8 cellular contexts compared by ENCODE assay signal in the genomic region with DNA sequence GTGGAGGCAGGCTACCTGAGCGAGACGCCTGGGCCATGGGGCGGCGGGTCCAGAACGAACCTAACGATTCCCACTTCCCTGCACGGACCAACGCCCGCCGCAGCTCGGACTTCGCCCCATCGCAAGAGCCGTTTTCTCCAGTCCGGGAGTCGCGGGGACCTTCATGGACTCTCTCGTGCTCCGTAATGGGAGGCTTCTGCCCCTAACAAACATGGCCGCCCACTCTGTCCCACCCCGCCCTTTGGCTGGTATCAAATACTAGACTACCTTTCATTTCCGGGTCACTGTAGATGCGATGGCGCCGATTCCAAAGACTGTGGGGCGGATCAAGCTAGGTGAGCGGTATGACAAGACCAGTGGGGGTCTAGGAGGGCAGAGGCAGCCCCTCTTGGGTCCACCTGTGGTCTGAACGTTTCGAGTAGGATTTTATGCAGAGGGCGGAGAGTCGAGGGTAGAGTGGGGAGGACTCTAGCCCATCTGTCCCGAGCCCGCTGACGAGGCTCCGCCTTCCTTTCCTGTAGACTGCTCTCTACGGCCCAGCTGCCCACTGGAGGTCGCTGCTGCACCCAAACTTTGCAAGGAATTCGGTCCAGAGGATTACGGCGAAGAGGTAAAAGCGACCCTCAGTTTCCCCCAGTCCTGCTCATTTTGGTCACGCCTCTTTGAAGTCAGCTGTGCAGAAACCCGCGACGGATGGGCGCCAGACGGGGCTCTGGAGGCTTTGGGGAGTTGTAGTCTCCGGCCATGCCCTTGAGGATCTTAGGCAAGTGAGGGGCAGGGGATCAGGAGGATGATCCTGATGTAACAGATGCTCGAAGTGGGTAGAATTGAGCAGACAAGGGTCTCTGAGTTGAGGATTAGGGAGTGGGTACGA. TPM values are rescaled to one million over a fixed set of nuclear protein-coding genes. Genes with fewer than 3 reads are reported as not detected.
DNase-seq lines count a peak whose midpoint lies in the region; ATAC-seq and TF ChIP-seq lines count a peak whose summit lies in the region.

A gene with protein sequence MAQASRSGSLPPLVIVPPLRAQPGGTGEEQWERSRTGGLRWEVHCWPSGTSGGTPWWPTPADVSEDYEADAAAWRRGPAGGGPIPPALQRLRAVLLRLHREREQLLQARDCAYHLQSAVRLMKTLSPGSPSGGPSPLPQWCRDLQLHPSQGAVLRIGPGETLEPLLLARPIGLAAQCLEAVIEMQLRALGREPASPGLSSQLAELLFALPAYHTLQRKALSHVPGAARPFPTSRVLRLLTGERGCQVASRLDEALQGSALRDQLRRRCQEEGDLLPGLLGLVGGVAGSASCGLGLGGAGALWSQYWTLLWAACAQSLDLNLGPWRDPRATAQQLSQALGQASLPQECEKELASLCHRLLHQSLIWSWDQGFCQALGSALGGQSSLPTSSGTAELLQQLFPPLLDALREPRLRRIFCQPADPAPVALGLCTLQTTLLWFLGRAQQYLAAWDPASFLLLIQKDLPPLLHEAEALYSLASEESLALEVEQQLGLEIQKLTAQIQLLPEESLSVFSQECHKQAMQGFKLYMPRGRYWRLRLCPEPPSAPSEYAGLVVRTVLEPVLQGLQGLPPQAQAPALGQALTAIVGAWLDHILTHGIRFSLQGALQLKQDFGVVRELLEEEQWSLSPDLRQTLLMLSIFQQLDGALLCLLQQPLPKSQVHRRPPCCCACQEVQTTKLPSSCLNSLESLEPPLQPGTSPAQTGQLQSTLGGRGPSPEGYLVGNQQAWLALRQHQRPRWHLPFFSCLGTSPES (minus strand): TSS at position 198 of the 874 bp plus-strand sequence. CDS start 161 bp downstream, at position 37.
TSS of gene TTC31 (plus strand) at position 281 of the 874 bp plus-strand sequence. CDS start at position 296, 15 bp downstream.

- H3K36me3 ChIP-seq in ovary (no peaks in the 10 kb centered on the region), thyroid gland (peaks cover 0 to 8% of the 10 kb centered on the region in 2 donors)

- DNase-seq in GM10266 (ENCODE audit: extremely low spot score) = peak; percentile 93
- DNase-seq in HFFc6 = peak; percentile 93
- peak; percentile 98 for DNase-seq in NB4 (ENCODE audit: low read depth)
- peak; percentile 93 for DNase-seq in glutamatergic neuron
- DNase-seq in ovary = peak; percentile 94 to 97 (median 94)
- peak; percentile 97 to 98 for DNase-seq in thyroid gland

- H3K27me3 ChIP-seq in ovary (no peaks in the 10 kb centered on the region), thyroid gland (no peaks in the 10 kb centered on the region)

- no peaks in the 10 kb centered on the region for H3K9me3 ChIP-seq in ovary
- no peaks in the 10 kb centered on the region for H3K9me3 ChIP-seq in thyroid gland

- WGBS in ovary, 3 donors = 0% methylated on average over 50 of the region's 50 CpGs
- 1% methylated on average over 30 to 38 of the region's 50 CpGs for WGBS in thyroid gland, 2 donors

- H3K27ac Mint-ChIP-seq in HFFc6 = peak within 1 kb of the TSS; percentile 89
- H3K27ac Mint-ChIP-seq in activated naive CD4-positive, alpha-beta T cell treated with anti-CD3 and anti-CD28 coated beads, Interleukin-2, amount 50 U/mL, for 24 hours = peak within 1 kb of the TSS; percentile 100
- peak within 1 kb of the TSS; percentile 99 for H3K27ac Mint-ChIP-seq in glutamatergic neuron (ENCODE audit: unreplicated experiment)

- TF ChIP-seq EP300 in ovary (IDR thresholded peaks at IDR 0.05) = peak; percentile 24

- H3K4me1 Mint-ChIP-seq in HFFc6 (ENCODE audit: low read depth) (peaks cover 36% of the 10 kb centered on the region), glutamatergic neuron (ENCODE audit: low read depth, unreplicated experiment) (no peaks in the 10 kb centered on the region)
- peaks cover 41% of the 10 kb centered on the region for H3K4me1 Mint-ChIP-seq in activated naive CD4-positive, alpha-beta T cell treated with anti-CD3 and anti-CD28 coated beads, Interleukin-2, amount 50 U/mL, for 24 hours

- H3K4me3 ChIP-seq in NB4 (ENCODE audit: low read depth, low read length) (peak within 1 kb of the TSS; percentile 84), ovary (peak within 1 kb of the TSS; percentile 48), thyroid gland (replicated peaks in 1 of 3) (peak within 1 kb of the TSS; percentile 49 to 87 (median 84))

- ATAC-seq in SK-N-SH treated with all-trans-retinoic acid at 6 μM for 48 hours = peak; percentile 93

- H3K4me1 ChIP-seq in ovary (ENCODE audit: insufficient read depth) = peaks cover 8% of the 10 kb centered on the region
- peaks cover 22 to 27% of the 10 kb centered on the region in 2 donors for H3K4me1 ChIP-seq in thyroid gland

- peaks cover 19% of the 10 kb centered on the region for H3K36me3 Mint-ChIP-seq in HFFc6 (ENCODE audit: low read depth)
- H3K36me3 Mint-ChIP-seq in activated naive CD4-positive, alpha-beta T cell treated with anti-CD3 and anti-CD28 coated beads, Interleukin-2, amount 50 U/mL, for 24 hours = peaks cover 10% of the 10 kb centered on the region
- H3K36me3 Mint-ChIP-seq in glutamatergic neuron (ENCODE audit: unreplicated experiment) = no peaks in the 10 kb centered on the region

- TF ChIP-seq POLR2A in NB4 (IDR thresholded peaks at IDR 0.05; ENCODE audit: extremely low read depth, insufficient read length) (peak; percentile 55), ovary (IDR thresholded peaks at IDR 0.05) (peak; percentile 53), thyroid gland (IDR thresholded peaks at IDR 0.05) (peak in 1 of 2 donors; percentile 54)

- intact Hi-C loops in ovary (cut with DNase I) (loop anchor here in 2 of 4 donors (5.0 kb wide), 2 partner anchors 49 to 104 kb away; no protein-coding TSS in a partner anchor), thyroid gland (cut with DNase I) (no loop called here)

- peak; percentile 96 for TF ChIP-seq CTCF in GM10266 (IDR thresholded peaks at IDR 0.05; ENCODE audit: control insufficient read depth, insufficient read depth, low read depth, missing control alignments)
- TF ChIP-seq CTCF in HFFc6 (IDR thresholded peaks at IDR 0.05) = peak; percentile 90
- peak; percentile 93 for TF ChIP-seq CTCF in NB4 (IDR thresholded peaks at IDR 0.05; ENCODE audit: low read depth, low read length)
- TF ChIP-seq CTCF in glutamatergic neuron (IDR thresholded peaks at IDR 0.05; ENCODE audit: partially characterized antibody, unreplicated experiment) = peak; percentile 59
- peak; percentile 76 to 87 (median 83) for TF ChIP-seq CTCF in ovary (IDR thresholded peaks at IDR 0.05)
- peak; percentile 52 to 95 (median 88) for TF ChIP-seq CTCF in thyroid gland (IDR thresholded peaks at IDR 0.05)

- H3K27me3 Mint-ChIP-seq in HFFc6 (ENCODE audit: insufficient read depth) (peaks cover 1% of the 10 kb centered on the region; the same call in 1 of the 2 replicates), glutamatergic neuron (ENCODE audit: unreplicated experiment) (peaks cover 12% of the 10 kb centered on the region)
- no peaks in the 10 kb centered on the region for H3K27me3 Mint-ChIP-seq in activated naive CD4-positive, alpha-beta T cell treated with anti-CD3 and anti-CD28 coated beads, Interleukin-2, amount 50 U/mL, for 24 hours

- peak within 1 kb of the TSS; percentile 94 for H3K4me3 Mint-ChIP-seq in HFFc6
- H3K4me3 Mint-ChIP-seq in activated naive CD4-positive, alpha-beta T cell treated with anti-CD3 and anti-CD28 coated beads, Interleukin-2, amount 50 U/mL, for 24 hours = peak within 1 kb of the TSS; percentile 99
- peak within 1 kb of the TSS; percentile 98 for H3K4me3 Mint-ChIP-seq in glutamatergic neuron (ENCODE audit: unreplicated experiment)

- H3K9me3 Mint-ChIP-seq in HFFc6 = no peaks in the 10 kb centered on the region
- no peaks in the 10 kb centered on the region for H3K9me3 Mint-ChIP-seq in activated naive CD4-positive, alpha-beta T cell treated with anti-CD3 and anti-CD28 coated beads, Interleukin-2, amount 50 U/mL, for 24 hours
- peaks cover 7% of the 10 kb centered on the region for H3K9me3 Mint-ChIP-seq in glutamatergic neuron (ENCODE audit: unreplicated experiment)

- H3K27ac ChIP-seq in ovary (peak within 1 kb of the TSS; percentile 86 to 87), thyroid gland (peak within 1 kb of the TSS; percentile 38 to 91 (median 87))

TF ChIP-seq in SK-N-SH treated with all-trans-retinoic acid at 6 μM for 48 hours, 23 proteins besides CTCF, POLR2A, EP300 and RAD21 (continues in another document):
- no peak for TF ChIP-seq TOX (CRISPR knock-in tag; IDR thresholded peaks at IDR 0.05; ENCODE audit: borderline replicate concordance)
- peak; percentile 83; the same call in 1 of the 2 replicates for TF ChIP-seq ZNF70 (CRISPR knock-in tag; IDR thresholded peaks at IDR 0.05)
- 0 out of 2 replicates have a peak, but pooled peaks have one; percentile 9 for TF ChIP-seq ZFP3 (CRISPR knock-in tag; IDR thresholded peaks at IDR 0.05)

RNA-seq across cellular contexts. Expression of the first gene that starts in this region (rescaled TPM):
- 10 to 100 TPM in 4 of 6 experiments, 1 to 10 TPM in 2; 8.5 to 11.1 (median 10.2) TPM for total RNA-seq in HFFc6 (2021; fragmentation: NEBNext Ultra II Directional; extraction: Animal tissue kit (Norgen Biotek cat#: 25700))
- 28.0 TPM for total RNA-seq in glutamatergic neuron (ENCODE audit: unreplicated experiment)
- 10 to 100 TPM; 13.1 to 31.1 (median 23.4) TPM for total RNA-seq in ovary
- 1 to 10 TPM; 3.7 to 8.7 TPM for polyA plus RNA-seq in ovary
- total RNA-seq in thyroid gland = 10 to 100 TPM; 13.6 to 58.7 (median 31.3) TPM

RNA-seq across cellular contexts. Expression of gene TTC31, which starts in this region (rescaled TPM):
- total RNA-seq in HFFc6 (2021; fragmentation: NEBNext Ultra II Directional; extraction: Animal tissue kit (Norgen Biotek cat#: 25700)) = 10 to 100 TPM; 14.3 to 17.4 (median 16.7) TPM
- total RNA-seq in glutamatergic neuron (ENCODE audit: unreplicated experiment) (23.8 TPM), ovary (10 to 100 TPM; 15.1 to 21.7 (median 15.7) TPM), thyroid gland (10 to 100 TPM; 18.9 to 38.0 (median 22.4) TPM)
- 10 to 100 TPM; 12.9 to 18.0 TPM for polyA plus RNA-seq in ovary

Comparison
In these comparisons a context has a peak if more than half of its experiments do, and no peak if none do; other contexts are left out.
1. Peak in every context shown above with its lines: DNase-seq, ATAC-seq, H3K4me3 ChIP-seq and H3K27ac ChIP-seq.